2 cellular contexts compared by ENCODE assay signal in the genomic region with DNA sequence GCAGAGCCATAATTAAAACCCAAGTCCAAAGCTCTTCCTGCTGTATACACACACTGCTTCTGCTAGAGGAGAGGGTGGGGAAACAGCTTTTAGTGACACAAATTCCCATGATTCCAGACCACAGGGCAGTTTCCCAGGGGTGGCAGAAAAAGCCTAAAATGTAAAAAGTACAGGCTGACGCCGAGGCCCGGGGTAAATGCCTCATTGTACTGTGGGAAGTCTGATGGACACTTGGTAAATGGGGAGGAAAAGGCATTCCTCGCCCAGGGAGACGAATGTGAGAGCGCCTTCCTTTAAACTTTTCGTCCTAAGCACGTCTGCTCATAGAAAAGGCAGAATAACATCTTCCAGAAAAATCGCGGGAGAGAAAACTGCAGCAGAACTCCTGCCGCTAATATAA.
TF ChIP-seq lines count a peak whose summit lies in the region.

No MANE protein-coding gene starts in this region.

TF ChIP-seq in GM23338, 12 proteins besides CTCF, POLR2A, EP300 and RAD21 (continued from another document):
- TF ChIP-seq, protein P1, sequence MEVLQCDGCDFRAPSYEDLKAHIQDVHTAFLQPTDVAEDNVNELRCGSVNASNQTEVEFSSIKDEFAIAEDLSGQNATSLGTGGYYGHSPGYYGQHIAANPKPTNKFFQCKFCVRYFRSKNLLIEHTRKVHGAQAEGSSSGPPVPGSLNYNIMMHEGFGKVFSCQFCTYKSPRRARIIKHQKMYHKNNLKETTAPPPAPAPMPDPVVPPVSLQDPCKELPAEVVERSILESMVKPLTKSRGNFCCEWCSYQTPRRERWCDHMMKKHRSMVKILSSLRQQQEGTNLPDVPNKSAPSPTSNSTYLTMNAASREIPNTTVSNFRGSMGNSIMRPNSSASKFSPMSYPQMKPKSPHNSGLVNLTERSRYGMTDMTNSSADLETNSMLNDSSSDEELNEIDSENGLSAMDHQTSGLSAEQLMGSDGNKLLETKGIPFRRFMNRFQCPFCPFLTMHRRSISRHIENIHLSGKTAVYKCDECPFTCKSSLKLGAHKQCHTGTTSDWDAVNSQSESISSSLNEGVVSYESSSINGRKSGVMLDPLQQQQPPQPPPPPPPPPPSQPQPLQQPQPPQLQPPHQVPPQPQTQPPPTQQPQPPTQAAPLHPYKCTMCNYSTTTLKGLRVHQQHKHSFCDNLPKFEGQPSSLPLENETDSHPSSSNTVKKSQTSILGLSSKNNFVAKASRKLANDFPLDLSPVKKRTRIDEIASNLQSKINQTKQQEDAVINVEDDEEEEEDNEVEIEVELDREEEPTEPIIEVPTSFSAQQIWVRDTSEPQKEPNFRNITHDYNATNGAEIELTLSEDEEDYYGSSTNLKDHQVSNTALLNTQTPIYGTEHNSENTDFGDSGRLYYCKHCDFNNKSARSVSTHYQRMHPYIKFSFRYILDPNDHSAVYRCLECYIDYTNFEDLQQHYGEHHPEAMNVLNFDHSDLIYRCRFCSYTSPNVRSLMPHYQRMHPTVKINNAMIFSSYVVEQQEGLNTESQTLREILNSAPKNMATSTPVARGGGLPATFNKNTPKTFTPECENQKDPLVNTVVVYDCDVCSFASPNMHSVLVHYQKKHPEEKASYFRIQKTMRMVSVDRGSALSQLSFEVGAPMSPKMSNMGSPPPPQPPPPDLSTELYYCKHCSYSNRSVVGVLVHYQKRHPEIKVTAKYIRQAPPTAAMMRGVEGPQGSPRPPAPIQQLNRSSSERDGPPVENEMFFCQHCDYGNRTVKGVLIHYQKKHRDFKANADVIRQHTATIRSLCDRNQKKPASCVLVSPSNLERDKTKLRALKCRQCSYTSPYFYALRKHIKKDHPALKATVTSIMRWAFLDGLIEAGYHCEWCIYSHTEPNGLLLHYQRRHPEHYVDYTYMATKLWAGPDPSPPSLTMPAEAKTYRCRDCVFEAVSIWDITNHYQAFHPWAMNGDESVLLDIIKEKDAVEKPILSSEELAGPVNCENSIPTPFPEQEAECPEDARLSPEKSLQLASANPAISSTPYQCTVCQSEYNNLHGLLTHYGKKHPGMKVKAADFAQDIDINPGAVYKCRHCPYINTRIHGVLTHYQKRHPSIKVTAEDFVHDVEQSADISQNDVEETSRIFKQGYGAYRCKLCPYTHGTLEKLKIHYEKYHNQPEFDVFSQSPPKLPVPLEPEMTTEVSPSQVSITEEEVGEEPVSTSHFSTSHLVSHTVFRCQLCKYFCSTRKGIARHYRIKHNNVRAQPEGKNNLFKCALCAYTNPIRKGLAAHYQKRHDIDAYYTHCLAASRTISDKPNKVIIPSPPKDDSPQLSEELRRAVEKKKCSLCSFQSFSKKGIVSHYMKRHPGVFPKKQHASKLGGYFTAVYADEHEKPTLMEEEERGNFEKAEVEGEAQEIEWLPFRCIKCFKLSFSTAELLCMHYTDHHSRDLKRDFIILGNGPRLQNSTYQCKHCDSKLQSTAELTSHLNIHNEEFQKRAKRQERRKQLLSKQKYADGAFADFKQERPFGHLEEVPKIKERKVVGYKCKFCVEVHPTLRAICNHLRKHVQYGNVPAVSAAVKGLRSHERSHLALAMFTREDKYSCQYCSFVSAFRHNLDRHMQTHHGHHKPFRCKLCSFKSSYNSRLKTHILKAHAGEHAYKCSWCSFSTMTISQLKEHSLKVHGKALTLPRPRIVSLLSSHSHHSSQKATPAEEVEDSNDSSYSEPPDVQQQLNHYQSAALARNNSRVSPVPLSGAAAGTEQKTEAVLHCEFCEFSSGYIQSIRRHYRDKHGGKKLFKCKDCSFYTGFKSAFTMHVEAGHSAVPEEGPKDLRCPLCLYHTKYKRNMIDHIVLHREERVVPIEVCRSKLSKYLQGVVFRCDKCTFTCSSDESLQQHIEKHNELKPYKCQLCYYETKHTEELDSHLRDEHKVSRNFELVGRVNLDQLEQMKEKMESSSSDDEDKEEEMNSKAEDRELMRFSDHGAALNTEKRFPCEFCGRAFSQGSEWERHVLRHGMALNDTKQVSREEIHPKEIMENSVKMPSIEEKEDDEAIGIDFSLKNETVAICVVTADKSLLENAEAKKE (CRISPR knock-in tag; IDR thresholded peaks at IDR 0.05) = no peak
- TF ChIP-seq POLR2AphosphoS5 (IDR thresholded peaks at IDR 0.05; ENCODE audit: low read depth) (no peak), CREB1 (CRISPR knock-in tag; IDR thresholded peaks at IDR 0.05; ENCODE audit: low read depth) (no peak), NANOG (IDR thresholded peaks at IDR 0.05; ENCODE audit: borderline replicate concordance) (no peak), ZNF114 (CRISPR knock-in tag; IDR thresholded peaks at IDR 0.05) (no peak), EZH2phosphoT487 (IDR thresholded peaks at IDR 0.05; ENCODE audit: unreplicated experiment) (no peak), ZNF331 (CRISPR knock-in tag; IDR thresholded peaks at IDR 0.05; ENCODE audit: low read depth) (no peak)
- TF ChIP-seq, protein P2, sequence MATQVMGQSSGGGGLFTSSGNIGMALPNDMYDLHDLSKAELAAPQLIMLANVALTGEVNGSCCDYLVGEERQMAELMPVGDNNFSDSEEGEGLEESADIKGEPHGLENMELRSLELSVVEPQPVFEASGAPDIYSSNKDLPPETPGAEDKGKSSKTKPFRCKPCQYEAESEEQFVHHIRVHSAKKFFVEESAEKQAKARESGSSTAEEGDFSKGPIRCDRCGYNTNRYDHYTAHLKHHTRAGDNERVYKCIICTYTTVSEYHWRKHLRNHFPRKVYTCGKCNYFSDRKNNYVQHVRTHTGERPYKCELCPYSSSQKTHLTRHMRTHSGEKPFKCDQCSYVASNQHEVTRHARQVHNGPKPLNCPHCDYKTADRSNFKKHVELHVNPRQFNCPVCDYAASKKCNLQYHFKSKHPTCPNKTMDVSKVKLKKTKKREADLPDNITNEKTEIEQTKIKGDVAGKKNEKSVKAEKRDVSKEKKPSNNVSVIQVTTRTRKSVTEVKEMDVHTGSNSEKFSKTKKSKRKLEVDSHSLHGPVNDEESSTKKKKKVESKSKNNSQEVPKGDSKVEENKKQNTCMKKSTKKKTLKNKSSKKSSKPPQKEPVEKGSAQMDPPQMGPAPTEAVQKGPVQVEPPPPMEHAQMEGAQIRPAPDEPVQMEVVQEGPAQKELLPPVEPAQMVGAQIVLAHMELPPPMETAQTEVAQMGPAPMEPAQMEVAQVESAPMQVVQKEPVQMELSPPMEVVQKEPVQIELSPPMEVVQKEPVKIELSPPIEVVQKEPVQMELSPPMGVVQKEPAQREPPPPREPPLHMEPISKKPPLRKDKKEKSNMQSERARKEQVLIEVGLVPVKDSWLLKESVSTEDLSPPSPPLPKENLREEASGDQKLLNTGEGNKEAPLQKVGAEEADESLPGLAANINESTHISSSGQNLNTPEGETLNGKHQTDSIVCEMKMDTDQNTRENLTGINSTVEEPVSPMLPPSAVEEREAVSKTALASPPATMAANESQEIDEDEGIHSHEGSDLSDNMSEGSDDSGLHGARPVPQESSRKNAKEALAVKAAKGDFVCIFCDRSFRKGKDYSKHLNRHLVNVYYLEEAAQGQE (IDR thresholded peaks at IDR 0.05; ENCODE audit: unreplicated experiment) = no peak
- TF ChIP-seq, protein P3, sequence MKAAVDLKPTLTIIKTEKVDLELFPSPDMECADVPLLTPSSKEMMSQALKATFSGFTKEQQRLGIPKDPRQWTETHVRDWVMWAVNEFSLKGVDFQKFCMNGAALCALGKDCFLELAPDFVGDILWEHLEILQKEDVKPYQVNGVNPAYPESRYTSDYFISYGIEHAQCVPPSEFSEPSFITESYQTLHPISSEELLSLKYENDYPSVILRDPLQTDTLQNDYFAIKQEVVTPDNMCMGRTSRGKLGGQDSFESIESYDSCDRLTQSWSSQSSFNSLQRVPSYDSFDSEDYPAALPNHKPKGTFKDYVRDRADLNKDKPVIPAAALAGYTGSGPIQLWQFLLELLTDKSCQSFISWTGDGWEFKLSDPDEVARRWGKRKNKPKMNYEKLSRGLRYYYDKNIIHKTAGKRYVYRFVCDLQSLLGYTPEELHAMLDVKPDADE (IDR thresholded peaks at IDR 0.05) = no peak

TF ChIP-seq in WTC11, 78 proteins besides CTCF, POLR2A, EP300 and RAD21 (continued from another document):
- TF ChIP-seq, protein P4, sequence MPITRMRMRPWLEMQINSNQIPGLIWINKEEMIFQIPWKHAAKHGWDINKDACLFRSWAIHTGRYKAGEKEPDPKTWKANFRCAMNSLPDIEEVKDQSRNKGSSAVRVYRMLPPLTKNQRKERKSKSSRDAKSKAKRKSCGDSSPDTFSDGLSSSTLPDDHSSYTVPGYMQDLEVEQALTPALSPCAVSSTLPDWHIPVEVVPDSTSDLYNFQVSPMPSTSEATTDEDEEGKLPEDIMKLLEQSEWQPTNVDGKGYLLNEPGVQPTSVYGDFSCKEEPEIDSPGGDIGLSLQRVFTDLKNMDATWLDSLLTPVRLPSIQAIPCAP (CRISPR knock-in tag; IDR thresholded peaks at IDR 0.05) = no peak
- TF ChIP-seq ZBTB21 (CRISPR knock-in tag; IDR thresholded peaks at IDR 0.05; ENCODE audit: borderline replicate concordance) (no peak), GTF2I (CRISPR knock-in tag; conservative IDR thresholded peaks at IDR 0.05) (no peak), SMAD4 (CRISPR knock-in tag; IDR thresholded peaks at IDR 0.05) (no peak), ZNF396 (CRISPR knock-in tag; IDR thresholded peaks at IDR 0.05; ENCODE audit: borderline replicate concordance) (no peak), ZNF423 (CRISPR knock-in tag; IDR thresholded peaks at IDR 0.05) (no peak), ZNF671 (CRISPR knock-in tag; IDR thresholded peaks at IDR 0.05) (no peak), NR1H2 (CRISPR knock-in tag; IDR thresholded peaks at IDR 0.05) (no peak)
- TF ChIP-seq, protein P5, sequence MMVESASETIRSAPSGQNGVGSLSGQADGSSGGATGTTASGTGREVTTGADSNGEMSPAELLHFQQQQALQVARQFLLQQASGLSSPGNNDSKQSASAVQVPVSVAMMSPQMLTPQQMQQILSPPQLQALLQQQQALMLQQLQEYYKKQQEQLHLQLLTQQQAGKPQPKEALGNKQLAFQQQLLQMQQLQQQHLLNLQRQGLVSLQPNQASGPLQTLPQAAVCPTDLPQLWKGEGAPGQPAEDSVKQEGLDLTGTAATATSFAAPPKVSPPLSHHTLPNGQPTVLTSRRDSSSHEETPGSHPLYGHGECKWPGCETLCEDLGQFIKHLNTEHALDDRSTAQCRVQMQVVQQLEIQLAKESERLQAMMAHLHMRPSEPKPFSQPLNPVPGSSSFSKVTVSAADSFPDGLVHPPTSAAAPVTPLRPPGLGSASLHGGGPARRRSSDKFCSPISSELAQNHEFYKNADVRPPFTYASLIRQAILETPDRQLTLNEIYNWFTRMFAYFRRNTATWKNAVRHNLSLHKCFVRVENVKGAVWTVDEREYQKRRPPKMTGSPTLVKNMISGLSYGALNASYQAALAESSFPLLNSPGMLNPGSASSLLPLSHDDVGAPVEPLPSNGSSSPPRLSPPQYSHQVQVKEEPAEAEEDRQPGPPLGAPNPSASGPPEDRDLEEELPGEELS (CRISPR knock-in tag; IDR thresholded peaks at IDR 0.05) = no peak
- TF ChIP-seq, protein P6, sequence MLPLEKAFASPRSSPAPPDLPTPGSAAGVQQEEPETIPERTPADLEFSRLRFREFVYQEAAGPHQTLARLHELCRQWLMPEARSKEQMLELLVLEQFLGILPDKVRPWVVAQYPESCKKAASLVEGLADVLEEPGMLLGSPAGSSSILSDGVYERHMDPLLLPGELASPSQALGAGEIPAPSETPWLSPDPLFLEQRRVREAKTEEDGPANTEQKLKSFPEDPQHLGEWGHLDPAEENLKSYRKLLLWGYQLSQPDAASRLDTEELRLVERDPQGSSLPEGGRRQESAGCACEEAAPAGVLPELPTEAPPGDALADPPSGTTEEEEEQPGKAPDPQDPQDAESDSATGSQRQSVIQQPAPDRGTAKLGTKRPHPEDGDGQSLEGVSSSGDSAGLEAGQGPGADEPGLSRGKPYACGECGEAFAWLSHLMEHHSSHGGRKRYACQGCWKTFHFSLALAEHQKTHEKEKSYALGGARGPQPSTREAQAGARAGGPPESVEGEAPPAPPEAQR (CRISPR knock-in tag; IDR thresholded peaks at IDR 0.05) = no peak
